Comparison of ENCODE assay signal across 8 cellular contexts in genomic region chr17:38667099-38667786, GRCh38. TPM values are rescaled to one million over a fixed set of nuclear protein-coding genes. Genes with fewer than 3 reads are reported as not detected.
DNase-seq lines count a peak whose midpoint lies in the region; ATAC-seq lines count a peak whose summit lies in the region.

No MANE protein-coding gene starts in this region.

- H3K27ac ChIP-seq in naive thymus-derived CD4-positive, alpha-beta T cell (ENCODE audit: low read depth, low read length): no peak overlapping the region

- no peaks in the 10 kb centered on the region for H3K4me1 ChIP-seq in naive thymus-derived CD4-positive, alpha-beta T cell (ENCODE audit: control insufficient read depth in 2 of 2, insufficient read depth in 2 of 2, low read length in 2 of 2)

- H3K27ac Mint-ChIP-seq in naive thymus-derived CD4-positive, alpha-beta T cell: no peak overlapping the region

- peaks cover 0 to 13% (median 8%) of the 10 kb centered on the region in 7 donors for H3K4me1 Mint-ChIP-seq in naive thymus-derived CD4-positive, alpha-beta T cell

- intact Hi-C loops in naive thymus-derived CD4-positive, alpha-beta T cell (cut with micrococcal nuclease): loop anchor here (1.0 kb wide), 4 partner anchors 109 to 244 kb away; no protein-coding TSS in a partner anchor

- H3K9me3 Mint-ChIP-seq in naive thymus-derived CD4-positive, alpha-beta T cell: no peaks in the 10 kb centered on the region

- peaks cover 44 to 66% (median 56%) of the 10 kb centered on the region in 5 donors for H3K27me3 Mint-ChIP-seq in naive thymus-derived CD4-positive, alpha-beta T cell

- H3K36me3 Mint-ChIP-seq in naive thymus-derived CD4-positive, alpha-beta T cell: peaks cover 0 to 5% (median 0%) of the 10 kb centered on the region in 5 donors

- H3K36me3 ChIP-seq in naive thymus-derived CD4-positive, alpha-beta T cell (ENCODE audit: control insufficient read depth in 2 of 3, insufficient read depth in 3 of 3, low read length in 3 of 3): no peaks in the 10 kb centered on the region

- DNase-seq in COLO668 (lab: John Stamatoyannopoulos, UW; ENCODE audit: unreplicated experiment): peak; percentile 52
- DNase-seq in HT-29 (ENCODE audit: low spot score): peak; percentile 97
- peak; percentile 26 for DNase-seq in NOMO-1 treated with dmso at 0.1 percent for 144 hours (lab: John Stamatoyannopoulos, UW; ENCODE audit: unreplicated experiment)
- DNase-seq in activated CD8-positive, alpha-beta memory T cell treated with anti-CD3 and anti-CD28 coated beads, Interleukin-2, amount 50 U/mL, for 4 hours: peak; percentile 54
- DNase-seq in naive thymus-derived CD4-positive, alpha-beta T cell: peak in 7 of 9 donors; percentile 16 to 66 (median 44)
- DNase-seq in superior temporal gyrus (ENCODE audit: extremely low spot score): peak; percentile 90

- CTCF ChIA-PET in naive thymus-derived CD4-positive, alpha-beta T cell (lab: Charles Lee): interaction anchor here (0.7 to 6.5 kb wide), 9 partner anchors 8 to 302 kb away, joined by 3 to 55 read pairs (median 4); partner anchors contain the start of gene CISD3

- H3K4me3 ChIP-seq in naive thymus-derived CD4-positive, alpha-beta T cell (ENCODE audit: low read length): no peak overlapping the region

- peak; percentile 69 for ATAC-seq in esophagus mucosa
- ATAC-seq in naive thymus-derived CD4-positive, alpha-beta T cell: peak; percentile 80
- ATAC-seq in HG03442 (IDR thresholded peaks at IDR 0.05; ENCODE audit: unreplicated experiment): no peak

- POLR2A ChIA-PET in naive thymus-derived CD4-positive, alpha-beta T cell (lab: Charles Lee): no interaction called here

- no peaks in the 10 kb centered on the region for H3K9me3 ChIP-seq in naive thymus-derived CD4-positive, alpha-beta T cell (ENCODE audit: control insufficient read depth in 2 of 3, low read length in 3 of 3)

- no peak overlapping the region for H3K4me3 Mint-ChIP-seq in naive thymus-derived CD4-positive, alpha-beta T cell

- H3K27me3 ChIP-seq in naive thymus-derived CD4-positive, alpha-beta T cell (ENCODE audit: control insufficient read depth in 2 of 2, insufficient read depth in 2 of 2, low read length in 2 of 2): peaks cover 0 to 6% of the 10 kb centered on the region in 2 donors

RNA-seq across cellular contexts. Expression of gene EPOP, which starts 7.5 kb away (rescaled TPM):
- total RNA-seq in HT-29 (2014; rRNA removed; shearing (Covaris generic)): 11.1 and 13.9 TPM in 2 replicates
- total RNA-seq in esophagus mucosa: 4.9 TPM
- 10 to 100 TPM in 1 of 5 experiments, under 1 TPM in 4; 0.19 to 13.4 (median 0.34) TPM for total RNA-seq in naive thymus-derived CD4-positive, alpha-beta T cell
- polyA plus RNA-seq in naive thymus-derived CD4-positive, alpha-beta T cell: not detected

RNA-seq across cellular contexts. Expression of gene MLLT6, which starts 37.8 kb away (rescaled TPM):
- 219 and 252 TPM in 2 replicates for total RNA-seq in HT-29 (2014; rRNA removed; shearing (Covaris generic))
- total RNA-seq in esophagus mucosa: 40.2 TPM
- 100 to 1,000 TPM; 287 to 533 (median 384) TPM for total RNA-seq in naive thymus-derived CD4-positive, alpha-beta T cell
- polyA plus RNA-seq in naive thymus-derived CD4-positive, alpha-beta T cell: 10 to 100 TPM; 10.2 to 11.7 TPM

Comparison
In these comparisons a context has a peak if more than half of its experiments do, and no peak if none do; other contexts are left out.
1. DNase-seq: peak in every context shown above with its lines; median percentile 97 in HT-29; 90 in superior temporal gyrus; 54 in activated CD8-positive, alpha-beta memory T cell treated with anti-CD3 and anti-CD28 coated beads, Interleukin-2, amount 50 U/mL, for 4 hours; 52 in COLO668; 44 in naive thymus-derived CD4-positive, alpha-beta T cell; 26 in NOMO-1 treated with dmso at 0.1 percent for 144 hours.